10 cellular contexts compared by ENCODE assay signal in the genomic region with DNA sequence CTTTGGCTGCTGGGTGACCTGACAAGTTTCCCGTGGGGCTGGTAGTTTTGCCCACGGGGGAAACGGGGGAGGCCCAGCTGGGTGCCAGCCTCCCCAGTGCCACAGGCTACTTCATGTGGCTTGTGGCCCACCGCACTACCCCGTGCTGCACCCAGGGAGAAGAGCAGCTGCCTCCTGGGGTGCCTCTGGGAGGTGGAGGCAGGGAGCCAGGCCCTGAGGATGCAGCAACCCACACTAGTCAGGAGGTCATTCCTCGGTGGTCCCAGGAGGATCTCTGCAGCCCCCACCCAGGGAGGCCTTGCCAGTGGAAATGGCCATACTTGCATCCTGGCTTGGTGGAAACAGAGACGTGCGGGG. TPM values are rescaled to one million over a fixed set of nuclear protein-coding genes. Genes with fewer than 3 reads are reported as not detected.
DNase-seq lines count a peak whose midpoint lies in the region; ATAC-seq and TF ChIP-seq lines count a peak whose summit lies in the region.
"Had no signal": no experiment of that assay in that cellular context is flagged by ENCODE, and none has a peak within 500 bp of the region (broad histone marks: within the 10 kb centered on the region; RNA-seq: fewer than 3 reads in every experiment).

No MANE protein-coding gene starts in this region.

- H3K4me1 ChIP-seq in body of pancreas (peaks cover 78% of the 10 kb centered on the region), upper lobe of left lung (peaks cover 66 to 75% (median 73%) of the 10 kb centered on the region in 4 donors)

- TF ChIP-seq POLR2A in body of pancreas (IDR thresholded peaks at IDR 0.05) = no peak
- no peak for TF ChIP-seq POLR2A in upper lobe of left lung (IDR thresholded peaks at IDR 0.05)

- H3K4me3 Mint-ChIP-seq in memory B cell = no peak overlapping the region

- peak overlapping the region; percentile 96 for H3K27ac Mint-ChIP-seq in memory B cell

- TF ChIP-seq CTCF in body of pancreas (IDR thresholded peaks at IDR 0.05) (no peak), upper lobe of left lung (IDR thresholded peaks at IDR 0.05) (no peak)

- no peaks in the 10 kb centered on the region for H3K27me3 Mint-ChIP-seq in memory B cell

- no peak for TF ChIP-seq EP300 in upper lobe of left lung (IDR thresholded peaks at IDR 0.05)

- peak overlapping the region in 3 of 4 donors; percentile 94 to 96 (median 96) for H3K27ac ChIP-seq in body of pancreas
- H3K27ac ChIP-seq in upper lobe of left lung = peak overlapping the region; percentile 95 to 98 (median 96)

- peaks cover 8 to 10% of the 10 kb centered on the region in 2 donors for H3K36me3 ChIP-seq in body of pancreas (replicated peaks in 1 of 2; ENCODE audit: insufficient read depth in 1 of 2, low read depth in 2 of 2)
- H3K36me3 ChIP-seq in upper lobe of left lung = peaks cover 17 to 44% (median 36%) of the 10 kb centered on the region in 4 donors

- no peaks in the 10 kb centered on the region for H3K9me3 ChIP-seq in body of pancreas
- H3K9me3 ChIP-seq in upper lobe of left lung = no peaks in the 10 kb centered on the region

- H3K27me3 ChIP-seq in body of pancreas = no peaks in the 10 kb centered on the region
- no peaks in the 10 kb centered on the region for H3K27me3 ChIP-seq in upper lobe of left lung

- 66 to 69% methylated on average over 7 to 8 of the region's 8 CpGs for WGBS in body of pancreas, 2 donors
- WGBS in upper lobe of left lung, 2 donors = 51 to 55% methylated on average over 5 to 8 of the region's 8 CpGs

- H3K9me3 Mint-ChIP-seq in memory B cell = no peaks in the 10 kb centered on the region

- no peak for ATAC-seq in Right ventricle myocardium superior (ENCODE audit: poor library complexity)
- no peak for ATAC-seq in Right ventricle myocardium inferior
- ATAC-seq in body of pancreas = no peak
- no peak for ATAC-seq in memory B cell (ENCODE audit: low read depth)
- ATAC-seq in upper lobe of left lung (ENCODE audit: low FRiP score in 2 of 2) = no peak
- ATAC-seq in GM18873 (IDR thresholded peaks at IDR 0.05; ENCODE audit: low FRiP score, unreplicated experiment) = no peak
- ATAC-seq: K562 had no signal

- in situ Hi-C loops in ACHN (cut with HindIII; ENCODE audit: low pct_ligation_motif_present, low pct_unique_long_range_greater_than_20kb, low sequenced_read_pairs) = no loop called here

- intact Hi-C loops in Right ventricle myocardium superior (cut with DNase I) (no loop called here), Right ventricle myocardium inferior (cut with DNase I) (no loop called here), body of pancreas (cut with DNase I) (no loop called here)

- H3K4me1 Mint-ChIP-seq in memory B cell = peaks cover 36% of the 10 kb centered on the region

- peaks cover 4% of the 10 kb centered on the region for H3K36me3 Mint-ChIP-seq in memory B cell

- DNase-seq in Right ventricle myocardium superior (peak; percentile 43), Right ventricle myocardium inferior (ENCODE audit: missing footprints) (no peak), body of pancreas (peak in 2 of 4 donors; percentile 9 to 18), memory B cell (ENCODE audit: low spot score in 2 of 2) (peak in 1 of 2 donors; percentile 23), upper lobe of left lung (peak in 1 of 2 donors; percentile 21), ACHN (no peak), SKM-1 treated with dmso at 0.1 percent for 144 hours (lab: John Stamatoyannopoulos, UW; ENCODE audit: unreplicated experiment) (no peak)

- H3K4me3 ChIP-seq in body of pancreas (no peak overlapping the region), upper lobe of left lung (peak overlapping the region; percentile 88 to 98 (median 94))
- H3K4me3 ChIP-seq: K562 had no signal

RNA-seq across cellular contexts. Expression of a gene that starts 3.5 kb away (rescaled TPM):
- total RNA-seq in Right ventricle myocardium superior (61.5 TPM), Right ventricle myocardium inferior (56.9 TPM), body of pancreas (10 to 100 TPM; 57.3 to 98.9 TPM), upper lobe of left lung (100 to 1,000 TPM; 131 to 246 (median 156) TPM)

RNA-seq across cellular contexts. Expression of a gene that starts 45.7 kb away (rescaled TPM):
- total RNA-seq in Right ventricle myocardium superior (22.1 TPM), Right ventricle myocardium inferior (30.6 TPM), body of pancreas (100 to 1,000 TPM in 1 of 2 donors, 10 to 100 TPM in 1; 73.9 to 201 TPM), upper lobe of left lung (10 to 100 TPM; 31.2 to 72.6 (median 46.9) TPM)

RNA-seq across cellular contexts. Expression of a gene that starts 45.9 kb away (rescaled TPM):
- total RNA-seq in Right ventricle myocardium superior (13.8 TPM), Right ventricle myocardium inferior (16.4 TPM), body of pancreas (10 to 100 TPM; 16.2 to 17.9 TPM), upper lobe of left lung (10 to 100 TPM; 14.2 to 32.5 (median 22.3) TPM)

RNA-seq across cellular contexts. Expression of a gene that starts 48.5 kb away (rescaled TPM):
- total RNA-seq in Right ventricle myocardium superior (not detected), Right ventricle myocardium inferior (not detected), body of pancreas (not detected), upper lobe of left lung (under 1 TPM in 1 of 6 donors, not detected in 5; 0.06 TPM)
- total RNA-seq: SK-MEL-5 had no signal

Comparison
In these comparisons a context has a peak if more than half of its experiments do, and no peak if none do; other contexts are left out.
1. H3K4me3 ChIP-seq: peak in upper lobe of left lung (4 of 4); none in body of pancreas (0 of 2).